9 cellular contexts compared by ENCODE assay signal in genomic region chr9:104775574-104775936, GRCh38. TPM values are rescaled to one million over a fixed set of nuclear protein-coding genes. Genes with fewer than 3 reads are reported as not detected.
DNase-seq lines count a peak whose midpoint lies in the region; ATAC-seq and TF ChIP-seq lines count a peak whose summit lies in the region.
"Had no signal": no experiment of that assay in that cellular context is flagged by ENCODE, and none has a peak within 500 bp of the region (broad histone marks: within the 10 kb centered on the region; RNA-seq: fewer than 3 reads in every experiment).

No MANE protein-coding gene starts in this region.

- no peaks in the 10 kb centered on the region for H3K27me3 ChIP-seq in BE2C
- H3K27me3 ChIP-seq: stomach had no signal

- no peak for DNase-seq in left ventricle myocardium superior
- DNase-seq in BE2C = no peak
- DNase-seq in NCI-H146 (lab: John Stamatoyannopoulos, UW) = no peak
- no peak for DNase-seq in NCI-H128 (lab: John Stamatoyannopoulos, UW; ENCODE audit: unreplicated experiment)
- no peak for DNase-seq in hepatic stellate cell (ENCODE audit: low spot score)
- DNase-seq: stomach had no signal

- H3K9me3 ChIP-seq in BE2C = no peaks in the 10 kb centered on the region
- H3K9me3 ChIP-seq: stomach had no signal

- no peaks in the 10 kb centered on the region for H3K36me3 ChIP-seq in BE2C

- ATAC-seq in GM18508 (IDR thresholded peaks at IDR 0.05; ENCODE audit: insufficient read depth, unreplicated experiment) (peak; percentile 44), GM21515 (IDR thresholded peaks at IDR 0.05; ENCODE audit: unreplicated experiment) (peak; percentile 74), HG03159 (IDR thresholded peaks at IDR 0.05; ENCODE audit: unreplicated experiment) (peak; percentile 71), left ventricle myocardium superior (peak; percentile 39)

- no peak overlapping the region for H3K4me3 ChIP-seq in BE2C (ENCODE audit: low read depth, low read length)
- H3K4me3 ChIP-seq: stomach had no signal

- TF ChIP-seq CTCF in BE2C (IDR thresholded peaks at IDR 0.05; ENCODE audit: low read depth, low read length) = no peak

- intact Hi-C loops in left ventricle myocardium superior (cut with micrococcal nuclease) = no loop called here

- H3K4me1 ChIP-seq in BE2C = no peaks in the 10 kb centered on the region

RNA-seq across cellular contexts. Expression of gene NIPSNAP3B, which starts 11.6 kb away (rescaled TPM):
- 35.2 TPM for total RNA-seq in left ventricle myocardium superior
- polyA plus RNA-seq in BE2C (2012; ENCODE audit: insufficient read depth, insufficient read length, low read depth) = not detected

RNA-seq across cellular contexts. Expression of gene NIPSNAP3A, which starts 28.1 kb away (rescaled TPM):
- total RNA-seq in left ventricle myocardium superior = 17.3 TPM
- 4.0 TPM for polyA plus RNA-seq in BE2C (2012; ENCODE audit: insufficient read depth, insufficient read length, low read depth)
